ENCODE assay signal across 9 cellular contexts in genomic region chr2:10410001-10410671, GRCh38. TPM values are rescaled to one million over a fixed set of nuclear protein-coding genes. Genes with fewer than 3 reads are reported as not detected.
DNase-seq lines count a peak whose midpoint lies in the region; ATAC-seq and TF ChIP-seq lines count a peak whose summit lies in the region.
"Had no signal": no experiment of that assay in that cellular context is flagged by ENCODE, and none has a peak within 500 bp of the region (broad histone marks: within the 10 kb centered on the region; RNA-seq: fewer than 3 reads in every experiment).

No MANE protein-coding gene starts in this region.

- CTCF ChIA-PET in PC-9 (lab: Charles Lee), result interaction anchor here (0.6 to 2.7 kb wide), 7 partner anchors 21 to 611 kb away, joined by 3 to 12 read pairs (median 5); no protein-coding TSS in a partner anchor

- no peak overlapping the region for H3K4me3 Mint-ChIP-seq in HFFc6

- 40 to 60% (median 51%) methylated on average over 13 of the region's 13 CpGs for WGBS in spleen, 5 donors

- H3K4me1 ChIP-seq in spleen, result peaks cover 32 to 97% (median 64%) of the 10 kb centered on the region in 6 donors
- peaks cover 61% of the 10 kb centered on the region for H3K4me1 ChIP-seq in PC-9 (replicated peaks; ENCODE audit: insufficient read depth)

- H3K9me3 ChIP-seq in spleen, result peaks cover 0 to 4% (median 0%) of the 10 kb centered on the region in 8 donors
- H3K9me3 ChIP-seq in PC-9 (ENCODE audit: insufficient read depth, low read depth), result no peaks in the 10 kb centered on the region

- intact Hi-C loops in spleen (cut with DNase I; ENCODE audit: low total_unique reads), result no loop called here
- intact Hi-C loops in PC-9 (cut with micrococcal nuclease; ENCODE audit: unreplicated experiment), result no loop called here

- DNase-seq in NCI-H82 (lab: John Stamatoyannopoulos, UW) (peak; percentile 36), NCI-H82 treated with DMSO at 0.1 percent for 48 hours (lab: John Stamatoyannopoulos, UW; ENCODE audit: unreplicated experiment) (no peak), SIG-M5 (lab: John Stamatoyannopoulos, UW) (peak; percentile 92), spleen (peak; percentile 82), HFFc6 (no peak), PC-9 (no peak), medulla oblongata (ENCODE audit: extremely low spot score) (no peak)
- DNase-seq: NCI-H1694 treated with DMSO at 0.1 percent for 48 hours had no signal

- H3K9me3 Mint-ChIP-seq in HFFc6, result no peaks in the 10 kb centered on the region

- no peak overlapping the region for H2AFZ ChIP-seq in PC-9

- POLR2A ChIA-PET in PC-9 (lab: Charles Lee; ENCODE audit: unreplicated experiment), result no interaction called here

- no peak for TF ChIP-seq POLR2A in spleen (IDR thresholded peaks at IDR 0.05)

- H3K4me1 Mint-ChIP-seq in HFFc6 (ENCODE audit: low read depth), result peaks cover 55% of the 10 kb centered on the region

- no peak overlapping the region for H3K4me2 ChIP-seq in PC-9

- H3K27me3 ChIP-seq in spleen (replicated peaks in 1 of 7) (peaks cover 0 to 5% (median 0%) of the 10 kb centered on the region in 7 donors), PC-9 (ENCODE audit: insufficient read depth, low read depth) (no peaks in the 10 kb centered on the region)

- H3K36me3 Mint-ChIP-seq in HFFc6 (ENCODE audit: low read depth), result peaks cover 9% of the 10 kb centered on the region; the same call in 1 of the 2 replicates

- H4K20me1 ChIP-seq in PC-9 (ENCODE audit: insufficient read depth), result peaks cover 11% of the 10 kb centered on the region

- ATAC-seq in HG03066 (IDR thresholded peaks at IDR 0.05; ENCODE audit: low read depth, unreplicated experiment), result peak; percentile 58

- H3K9me2 ChIP-seq in PC-9 (ENCODE audit: insufficient read depth), result no peaks in the 10 kb centered on the region

- H3K36me3 ChIP-seq in spleen (peaks cover 0 to 39% (median 0%) of the 10 kb centered on the region in 6 donors), PC-9 (ENCODE audit: low read depth) (peaks cover 6% of the 10 kb centered on the region)

- H3K27ac ChIP-seq in spleen (peak overlapping the region; percentile 60 to 94 (median 88)), PC-9 (no peak overlapping the region)

- no peak for TF ChIP-seq CTCF in spleen (IDR thresholded peaks at IDR 0.05 in 8 of 11, conservative IDR thresholded peaks at IDR 0.05 in 3 of 11)
- no peak for TF ChIP-seq CTCF in HFFc6 (IDR thresholded peaks at IDR 0.05)
- no peak for TF ChIP-seq CTCF in PC-9 (conservative IDR thresholded peaks at IDR 0.05)

- H3K27ac Mint-ChIP-seq in HFFc6, result no peak overlapping the region

- no TSS peak for BruUV-seq in PC-9 (replicated peaks; lab: Mats Ljungman, UMichigan)

- peaks cover 56% of the 10 kb centered on the region for H3K79me2 ChIP-seq in PC-9 (ENCODE audit: low read depth)

- H3K27me3 Mint-ChIP-seq in HFFc6 (ENCODE audit: insufficient read depth), result peaks cover 3% of the 10 kb centered on the region; the same call in 1 of the 2 replicates

- H3K4me3 ChIP-seq in spleen (peak overlapping the region in 1 of 8 donors; percentile 55), PC-9 (no peak overlapping the region)

- peaks cover 65% of the 10 kb centered on the region for H3F3A ChIP-seq in PC-9 (ENCODE audit: insufficient read depth, low read depth)

RNA-seq across cellular contexts. Expression of gene ODC1, which starts 38.0 kb away (rescaled TPM):
- total RNA-seq in spleen (10 to 100 TPM; 28.9 to 84.3 (median 62.8) TPM), PC-9 (2021) (39.9 and 40.5 TPM in 2 replicates)
- 10 to 100 TPM; 38.0 to 78.1 (median 65.3) TPM for polyA plus RNA-seq in spleen
- 100 to 1,000 TPM; 116 to 155 (median 143) TPM for total RNA-seq in HFFc6 (2021; fragmentation: NEBNext Ultra II Directional; extraction: Animal tissue kit (Norgen Biotek cat#: 25700))

Comparison
In these comparisons a context has a peak if more than half of its experiments do, and no peak if none do; other contexts are left out.
1. DNase-seq: peak in NCI-H82 (single experiment), SIG-M5 (single experiment) and spleen (single experiment); none in NCI-H82 treated with DMSO at 0.1 percent for 48 hours (single experiment), HFFc6 (single experiment), PC-9 (0 of 2) and medulla oblongata (single experiment).